10 cellular contexts compared by ENCODE assay signal in the genomic region with DNA sequence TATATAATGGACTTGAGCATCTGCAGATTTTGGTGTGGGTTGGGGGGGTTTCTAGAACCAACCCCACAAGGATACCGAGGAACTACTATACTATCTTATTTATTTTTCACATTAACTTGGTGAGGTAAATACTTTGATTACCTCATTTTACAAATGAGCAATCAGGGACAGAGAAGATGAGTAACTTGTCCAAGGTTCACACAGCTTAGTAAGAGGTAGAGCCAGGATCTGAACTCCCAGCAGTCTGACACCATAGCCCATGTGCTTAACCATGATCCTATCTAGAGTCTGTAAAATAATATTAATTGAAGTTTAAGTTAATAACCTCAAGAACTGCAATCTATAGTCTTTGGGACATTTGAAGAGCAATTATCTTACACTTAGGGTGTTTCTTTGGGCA.
"Had no signal": no experiment of that assay in that cellular context is flagged by ENCODE, and none has a peak within 500 bp of the region (broad histone marks: within the 10 kb centered on the region; RNA-seq: fewer than 3 reads in every experiment).

No MANE protein-coding gene starts in this region.

- FAIRE-seq: H1, H54, HepG2 had no signal

- H2AFZ ChIP-seq: GM23248 had no signal

- H3K4me3 ChIP-seq: GM23248, HAP-1 had no signal

- ATAC-seq: HCT116, HepG2 had no signal

- H3K9me3 ChIP-seq: HAP-1 had no signal

- H3K27ac Mint-ChIP-seq: HFFc6 had no signal

- H3K9me3 Mint-ChIP-seq: HFFc6, IgD-negative memory B cell had no signal

- H3K4me3 Mint-ChIP-seq: HFFc6, IgD-negative memory B cell had no signal

- DNase-seq: GM23248, HFFc6, KBM-7 had no signal

- H3K27ac ChIP-seq: GM23248, HL-60 had no signal

- H3K27me3 Mint-ChIP-seq: IgD-negative memory B cell had no signal
